Comparison of ENCODE assay signal across 2 cellular contexts in genomic region chr15:56485426-56485825, GRCh38. TPM values are rescaled to one million over a fixed set of nuclear protein-coding genes. Genes with fewer than 3 reads are reported as not detected.
"Had no signal": no experiment of that assay in that cellular context is flagged by ENCODE, and none has a peak within 500 bp of the region (broad histone marks: within the 10 kb centered on the region; RNA-seq: fewer than 3 reads in every experiment).

No MANE protein-coding gene starts in this region.

RNA-seq across cellular contexts. Expression of gene MNS1, which starts 20.5 kb away (rescaled TPM):
- total RNA-seq: activated CD4-positive, alpha-beta memory T cell treated with anti-CD3 and anti-CD28 coated beads, Interleukin-2, amount 10 ng/mL, durations not matched to agents 7 days and 5 days; T-helper 1 cell treated with Interleukin-12 subunit alpha and Interleukin-12 subunit beta and Interleukin-4 antibody, amounts not matched to agents 30 ng/mL and 1 ng/mL, for 36 hours had no signal
